Comparison of ENCODE assay signal across 10 cellular contexts in the genomic region with DNA sequence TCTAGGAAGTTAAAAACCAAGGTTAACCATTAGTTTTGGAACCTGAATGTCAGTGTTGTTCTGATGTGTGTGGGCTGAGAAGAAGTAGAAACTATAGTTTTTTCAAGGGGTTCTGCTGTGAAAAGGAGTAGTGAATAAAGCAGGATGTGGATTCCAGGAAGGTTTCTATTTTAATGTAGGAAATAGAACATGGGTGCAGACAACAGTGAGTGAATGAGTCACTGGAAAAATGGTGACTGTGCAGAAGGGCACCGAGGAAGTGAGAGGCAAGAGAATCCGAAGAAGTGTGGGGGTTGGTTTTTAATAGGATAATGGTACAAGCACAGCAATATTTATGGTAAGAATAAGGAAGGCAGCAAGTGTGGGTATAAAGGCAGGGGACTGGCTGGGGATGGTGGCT.
DNase-seq lines count a peak whose midpoint lies in the region; ATAC-seq and TF ChIP-seq lines count a peak whose summit lies in the region.
"Had no signal": no experiment of that assay in that cellular context is flagged by ENCODE, and none has a peak within 500 bp of the region (broad histone marks: within the 10 kb centered on the region; RNA-seq: fewer than 3 reads in every experiment).

No MANE protein-coding gene starts in this region.

- H3K4me3 ChIP-seq in retinal pigment epithelial cell (ENCODE audit: low read length) (no peak overlapping the region), gastroesophageal sphincter (no peak overlapping the region)
- H3K4me3 ChIP-seq: heart left ventricle, transverse colon had no signal

- peaks cover 38% of the 10 kb centered on the region for H3K36me3 Mint-ChIP-seq in chondrocyte (ENCODE audit: low read depth)

- TF ChIP-seq POLR2A in erythroblast (IDR thresholded peaks at IDR 0.05; ENCODE audit: low read length) (no peak), gastroesophageal sphincter (IDR thresholded peaks at IDR 0.05) (no peak)

- CTCF ChIA-PET in RWPE1 (lab: Yijun Ruan, JAX): no interaction called here

- TF ChIP-seq EP300 in gastroesophageal sphincter (IDR thresholded peaks at IDR 0.05): no peak

- peaks cover 30% of the 10 kb centered on the region for H3K4me1 Mint-ChIP-seq in chondrocyte (ENCODE audit: low read depth)

- H3K4me3 Mint-ChIP-seq in chondrocyte (ENCODE audit: unreplicated experiment): no peak overlapping the region

- POLR2A ChIA-PET in RWPE1 (lab: Yijun Ruan, JAX; ENCODE audit: low non-redundant PET): no interaction called here

- no peaks in the 10 kb centered on the region for H3K9me3 ChIP-seq in gastroesophageal sphincter
- H3K9me3 ChIP-seq: heart left ventricle, transverse colon had no signal

- no peak for TF ChIP-seq CTCF in RWPE1 (conservative IDR thresholded peaks at IDR 0.05; ENCODE audit: low read depth)
- no peak for TF ChIP-seq CTCF in chondrocyte (IDR thresholded peaks at IDR 0.05)
- no peak for TF ChIP-seq CTCF in retinal pigment epithelial cell (conservative IDR thresholded peaks at IDR 0.05; ENCODE audit: low read depth, low read length)
- TF ChIP-seq CTCF in GM20000 (IDR thresholded peaks at IDR 0.05; ENCODE audit: extremely low read depth, missing control alignments): no peak
- TF ChIP-seq CTCF in gastroesophageal sphincter (IDR thresholded peaks at IDR 0.05): no peak

- no peaks in the 10 kb centered on the region for H3K27me3 Mint-ChIP-seq in chondrocyte (ENCODE audit: low read depth)

- H3K27ac Mint-ChIP-seq in chondrocyte (ENCODE audit: unreplicated experiment): peak overlapping the region; percentile 90

- H3K9me3 Mint-ChIP-seq in chondrocyte (ENCODE audit: low read depth): no peaks in the 10 kb centered on the region

- H3K27me3 ChIP-seq in gastroesophageal sphincter: no peaks in the 10 kb centered on the region
- H3K27me3 ChIP-seq: heart left ventricle, transverse colon had no signal

- peaks cover 3 to 85% of the 10 kb centered on the region in 2 donors for H3K36me3 ChIP-seq in gastroesophageal sphincter

- ATAC-seq in gastroesophageal sphincter: no peak

- H3K4me1 ChIP-seq in gastroesophageal sphincter: no peaks in the 10 kb centered on the region
- H3K4me1 ChIP-seq: transverse colon had no signal

- no peak overlapping the region for H3K27ac ChIP-seq in RWPE1
- H3K27ac ChIP-seq in gastroesophageal sphincter: no peak overlapping the region
- H3K27ac ChIP-seq: transverse colon had no signal

- DNase-seq in activated CD4-positive, alpha-beta T cell treated with anti-CD3 and anti-CD28 coated beads for 48 hours: peak; percentile 28
- DNase-seq in activated CD4-positive, alpha-beta T cell treated with anti-CD3 and anti-CD28 coated beads for 1 hour: no peak
- peak; percentile 10 for DNase-seq in RWPE1 (ENCODE audit: low spot score)
- no peak for DNase-seq in chondrocyte (ENCODE audit: low spot score)
- DNase-seq in retinal pigment epithelial cell (ENCODE audit: low read depth): peak; percentile 7
- DNase-seq in GM20000 (ENCODE audit: low spot score): no peak
- DNase-seq in erythroblast (lab: John Stamatoyannopoulos, UW): no peak
- DNase-seq: heart left ventricle, transverse colon had no signal

- 61 to 79% methylated on average over 2 of the region's 2 CpGs for WGBS in gastroesophageal sphincter (ENCODE audit: low coverage in 1 of 2), 2 donors

Comparison
In these comparisons a context has a peak if more than half of its experiments do, and no peak if none do; other contexts are left out.
1. DNase-seq: peak in activated CD4-positive, alpha-beta T cell treated with anti-CD3 and anti-CD28 coated beads for 48 hours (single experiment), RWPE1 (single experiment) and retinal pigment epithelial cell (single experiment); none in activated CD4-positive, alpha-beta T cell treated with anti-CD3 and anti-CD28 coated beads for 1 hour (single experiment), chondrocyte (single experiment), GM20000 (single experiment) and erythroblast (0 of 2).